Comparison of ENCODE assay signal across 1 cellular context in the genomic region with DNA sequence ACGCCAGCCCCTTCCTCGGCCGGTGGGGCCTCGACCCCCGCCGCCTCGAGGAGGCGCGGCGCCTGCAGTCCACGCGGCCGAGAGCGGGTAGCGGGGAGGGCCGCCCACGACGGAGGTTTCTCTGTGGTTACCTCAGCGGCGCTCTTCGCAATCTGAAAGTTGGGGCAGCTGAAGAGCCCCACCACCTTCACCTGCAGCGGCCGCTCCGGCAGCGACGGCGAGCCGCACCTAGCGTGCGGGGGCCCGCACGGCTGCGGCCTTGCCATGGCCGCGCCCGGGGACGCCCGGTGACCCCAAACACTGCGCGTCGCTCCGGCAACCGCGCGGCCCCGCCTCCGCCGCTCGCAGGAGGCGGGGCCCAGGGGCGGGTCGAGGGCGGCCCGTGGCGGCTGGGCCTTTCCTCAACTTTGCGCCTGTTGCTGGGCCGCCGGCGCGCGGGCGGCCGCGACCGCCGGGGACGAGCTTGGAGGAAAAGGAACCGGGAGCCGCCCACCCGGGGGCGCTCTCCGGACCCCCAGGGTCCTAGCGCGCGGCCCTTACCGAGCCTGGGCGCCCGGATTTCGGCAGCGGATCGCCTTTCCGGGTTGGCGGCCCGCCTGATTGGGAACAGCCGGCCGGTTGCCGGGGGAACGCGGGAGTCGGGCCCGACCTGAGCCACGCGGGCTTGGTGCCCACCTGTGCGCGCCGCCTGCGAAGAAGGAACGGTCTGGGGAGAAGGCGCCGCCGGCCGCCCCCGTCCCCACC.
TF ChIP-seq lines count a peak whose summit lies in the region.

A gene (minus strand): TSS at position 304 of the 744 bp plus-strand sequence. CDS start 38 bp downstream, at position 266.
A gene with protein sequence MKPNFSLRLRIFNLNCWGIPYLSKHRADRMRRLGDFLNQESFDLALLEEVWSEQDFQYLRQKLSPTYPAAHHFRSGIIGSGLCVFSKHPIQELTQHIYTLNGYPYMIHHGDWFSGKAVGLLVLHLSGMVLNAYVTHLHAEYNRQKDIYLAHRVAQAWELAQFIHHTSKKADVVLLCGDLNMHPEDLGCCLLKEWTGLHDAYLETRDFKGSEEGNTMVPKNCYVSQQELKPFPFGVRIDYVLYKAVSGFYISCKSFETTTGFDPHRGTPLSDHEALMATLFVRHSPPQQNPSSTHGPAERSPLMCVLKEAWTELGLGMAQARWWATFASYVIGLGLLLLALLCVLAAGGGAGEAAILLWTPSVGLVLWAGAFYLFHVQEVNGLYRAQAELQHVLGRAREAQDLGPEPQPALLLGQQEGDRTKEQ (plus strand): TSS at position 400 of the 744 bp plus-strand sequence. CDS start 398 bp downstream, outside the sequence.

TF ChIP-seq in HepG2, 621 proteins besides CTCF, POLR2A, EP300 and RAD21 (continued from another document and continues in another):
- TF ChIP-seq, protein P1, sequence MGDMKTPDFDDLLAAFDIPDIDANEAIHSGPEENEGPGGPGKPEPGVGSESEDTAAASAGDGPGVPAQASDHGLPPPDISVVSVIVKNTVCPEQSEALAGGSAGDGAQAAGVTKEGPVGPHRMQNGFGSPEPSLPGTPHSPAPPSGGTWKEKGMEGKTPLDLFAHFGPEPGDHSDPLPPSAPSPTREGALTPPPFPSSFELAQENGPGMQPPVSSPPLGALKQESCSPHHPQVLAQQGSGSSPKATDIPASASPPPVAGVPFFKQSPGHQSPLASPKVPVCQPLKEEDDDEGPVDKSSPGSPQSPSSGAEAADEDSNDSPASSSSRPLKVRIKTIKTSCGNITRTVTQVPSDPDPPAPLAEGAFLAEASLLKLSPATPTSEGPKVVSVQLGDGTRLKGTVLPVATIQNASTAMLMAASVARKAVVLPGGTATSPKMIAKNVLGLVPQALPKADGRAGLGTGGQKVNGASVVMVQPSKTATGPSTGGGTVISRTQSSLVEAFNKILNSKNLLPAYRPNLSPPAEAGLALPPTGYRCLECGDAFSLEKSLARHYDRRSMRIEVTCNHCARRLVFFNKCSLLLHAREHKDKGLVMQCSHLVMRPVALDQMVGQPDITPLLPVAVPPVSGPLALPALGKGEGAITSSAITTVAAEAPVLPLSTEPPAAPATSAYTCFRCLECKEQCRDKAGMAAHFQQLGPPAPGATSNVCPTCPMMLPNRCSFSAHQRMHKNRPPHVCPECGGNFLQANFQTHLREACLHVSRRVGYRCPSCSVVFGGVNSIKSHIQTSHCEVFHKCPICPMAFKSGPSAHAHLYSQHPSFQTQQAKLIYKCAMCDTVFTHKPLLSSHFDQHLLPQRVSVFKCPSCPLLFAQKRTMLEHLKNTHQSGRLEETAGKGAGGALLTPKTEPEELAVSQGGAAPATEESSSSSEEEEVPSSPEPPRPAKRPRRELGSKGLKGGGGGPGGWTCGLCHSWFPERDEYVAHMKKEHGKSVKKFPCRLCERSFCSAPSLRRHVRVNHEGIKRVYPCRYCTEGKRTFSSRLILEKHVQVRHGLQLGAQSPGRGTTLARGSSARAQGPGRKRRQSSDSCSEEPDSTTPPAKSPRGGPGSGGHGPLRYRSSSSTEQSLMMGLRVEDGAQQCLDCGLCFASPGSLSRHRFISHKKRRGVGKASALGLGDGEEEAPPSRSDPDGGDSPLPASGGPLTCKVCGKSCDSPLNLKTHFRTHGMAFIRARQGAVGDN (CRISPR knock-in tag; IDR thresholded peaks at IDR 0.05), result peak; percentile 93
- TF ChIP-seq YEATS4 (CRISPR knock-in tag; IDR thresholded peaks at IDR 0.05; ENCODE audit: borderline replicate concordance) (peak; percentile 80), ZNF331 (CRISPR knock-in tag; IDR thresholded peaks at IDR 0.05) (peak; percentile 27; the same call in 1 of the 2 replicates), REL (CRISPR knock-in tag; conservative IDR thresholded peaks at IDR 0.05) (peak; percentile 72; the same call in 1 of the 2 replicates), MTF2 (CRISPR knock-in tag; IDR thresholded peaks at IDR 0.05; ENCODE audit: borderline replicate concordance) (peak; percentile 53; the same call in 1 of the 2 replicates), RBFOX2 (IDR thresholded peaks at IDR 0.05; ENCODE audit: low read depth, low read length) (peak; percentile 73), ZSCAN30 (CRISPR knock-in tag; IDR thresholded peaks at IDR 0.05) (no peak), ZNF235 (CRISPR knock-in tag; IDR thresholded peaks at IDR 0.05; ENCODE audit: borderline replicate concordance) (0 out of 2 replicates have a peak, but pooled peaks have one; percentile 59), ESRRA (CRISPR knock-in tag; IDR thresholded peaks at IDR 0.05; ENCODE audit: low read depth) (0 out of 2 replicates have a peak, but pooled peaks have one; percentile 6), ZSCAN21 (CRISPR knock-in tag; IDR thresholded peaks at IDR 0.05; ENCODE audit: borderline replicate concordance) (peak; percentile 70), KDM2A (CRISPR knock-in tag; IDR thresholded peaks at IDR 0.05; ENCODE audit: borderline replicate concordance, low read depth) (peak; percentile 65; the same call in 1 of the 2 replicates), HOXA7 (CRISPR knock-in tag; IDR thresholded peaks at IDR 0.05) (peak; percentile 77; the same call in 1 of the 2 replicates), ZNF790 (CRISPR knock-in tag; IDR thresholded peaks at IDR 0.05; ENCODE audit: borderline replicate concordance) (peak; percentile 34; the same call in 1 of the 2 replicates), KMT2B (CRISPR knock-in tag; IDR thresholded peaks at IDR 0.05) (peak; percentile 42), FOXK1 (CRISPR knock-in tag; IDR thresholded peaks at IDR 0.05; ENCODE audit: borderline replicate concordance, low read depth) (peak; percentile 40; the same call in 1 of the 2 replicates), NRL (CRISPR knock-in tag; IDR thresholded peaks at IDR 0.05; ENCODE audit: borderline replicate concordance) (no peak; the same call in 1 of the 2 replicates), ZEB1 (IDR thresholded peaks at IDR 0.05; ENCODE audit: insufficient replicate concordance, low read depth) (peak; percentile 35), KAT7 (CRISPR knock-in tag; IDR thresholded peaks at IDR 0.05; ENCODE audit: borderline replicate concordance) (peak; percentile 69; the same call in 1 of the 2 replicates), PHF21A (CRISPR knock-in tag; IDR thresholded peaks at IDR 0.05) (0 out of 2 replicates have a peak, but pooled peaks have one; percentile 46), HOXA5 (CRISPR knock-in tag; IDR thresholded peaks at IDR 0.05) (peak; percentile 42; the same call in 1 of the 2 replicates), TBX2 (CRISPR knock-in tag; IDR thresholded peaks at IDR 0.05; ENCODE audit: borderline replicate concordance) (peak; percentile 62; the same call in 1 of the 2 replicates), RARG (CRISPR knock-in tag; IDR thresholded peaks at IDR 0.05; ENCODE audit: low read depth) (0 out of 2 replicates have a peak, but pooled peaks have one; percentile 66), ZNF776 (CRISPR knock-in tag; IDR thresholded peaks at IDR 0.05) (peak; percentile 62), ZNF672 (CRISPR knock-in tag; IDR thresholded peaks at IDR 0.05) (no peak), ZNF343 (CRISPR knock-in tag; IDR thresholded peaks at IDR 0.05) (peak; percentile 64; the same call in 1 of the 2 replicates), SRY (CRISPR knock-in tag; IDR thresholded peaks at IDR 0.05) (peak; percentile 88)
- TF ChIP-seq, protein P2, sequence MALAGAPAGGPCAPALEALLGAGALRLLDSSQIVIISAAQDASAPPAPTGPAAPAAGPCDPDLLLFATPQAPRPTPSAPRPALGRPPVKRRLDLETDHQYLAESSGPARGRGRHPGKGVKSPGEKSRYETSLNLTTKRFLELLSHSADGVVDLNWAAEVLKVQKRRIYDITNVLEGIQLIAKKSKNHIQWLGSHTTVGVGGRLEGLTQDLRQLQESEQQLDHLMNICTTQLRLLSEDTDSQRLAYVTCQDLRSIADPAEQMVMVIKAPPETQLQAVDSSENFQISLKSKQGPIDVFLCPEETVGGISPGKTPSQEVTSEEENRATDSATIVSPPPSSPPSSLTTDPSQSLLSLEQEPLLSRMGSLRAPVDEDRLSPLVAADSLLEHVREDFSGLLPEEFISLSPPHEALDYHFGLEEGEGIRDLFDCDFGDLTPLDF (CRISPR knock-in tag; IDR thresholded peaks at IDR 0.05), result 0 out of 2 replicates have a peak, but pooled peaks have one; percentile 16
- TF ChIP-seq, protein P3, sequence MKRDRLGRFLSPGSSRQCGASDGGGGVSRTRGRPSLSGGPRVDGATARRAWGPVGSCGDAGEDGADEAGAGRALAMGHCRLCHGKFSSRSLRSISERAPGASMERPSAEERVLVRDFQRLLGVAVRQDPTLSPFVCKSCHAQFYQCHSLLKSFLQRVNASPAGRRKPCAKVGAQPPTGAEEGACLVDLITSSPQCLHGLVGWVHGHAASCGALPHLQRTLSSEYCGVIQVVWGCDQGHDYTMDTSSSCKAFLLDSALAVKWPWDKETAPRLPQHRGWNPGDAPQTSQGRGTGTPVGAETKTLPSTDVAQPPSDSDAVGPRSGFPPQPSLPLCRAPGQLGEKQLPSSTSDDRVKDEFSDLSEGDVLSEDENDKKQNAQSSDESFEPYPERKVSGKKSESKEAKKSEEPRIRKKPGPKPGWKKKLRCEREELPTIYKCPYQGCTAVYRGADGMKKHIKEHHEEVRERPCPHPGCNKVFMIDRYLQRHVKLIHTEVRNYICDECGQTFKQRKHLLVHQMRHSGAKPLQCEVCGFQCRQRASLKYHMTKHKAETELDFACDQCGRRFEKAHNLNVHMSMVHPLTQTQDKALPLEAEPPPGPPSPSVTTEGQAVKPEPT (CRISPR knock-in tag; IDR thresholded peaks at IDR 0.05; ENCODE audit: low read depth), result no peak
- TF ChIP-seq, protein P4, sequence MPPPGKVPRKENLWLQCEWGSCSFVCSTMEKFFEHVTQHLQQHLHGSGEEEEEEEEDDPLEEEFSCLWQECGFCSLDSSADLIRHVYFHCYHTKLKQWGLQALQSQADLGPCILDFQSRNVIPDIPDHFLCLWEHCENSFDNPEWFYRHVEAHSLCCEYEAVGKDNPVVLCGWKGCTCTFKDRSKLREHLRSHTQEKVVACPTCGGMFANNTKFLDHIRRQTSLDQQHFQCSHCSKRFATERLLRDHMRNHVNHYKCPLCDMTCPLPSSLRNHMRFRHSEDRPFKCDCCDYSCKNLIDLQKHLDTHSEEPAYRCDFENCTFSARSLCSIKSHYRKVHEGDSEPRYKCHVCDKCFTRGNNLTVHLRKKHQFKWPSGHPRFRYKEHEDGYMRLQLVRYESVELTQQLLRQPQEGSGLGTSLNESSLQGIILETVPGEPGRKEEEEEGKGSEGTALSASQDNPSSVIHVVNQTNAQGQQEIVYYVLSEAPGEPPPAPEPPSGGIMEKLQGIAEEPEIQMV (CRISPR knock-in tag; IDR thresholded peaks at IDR 0.05; ENCODE audit: low read depth), result 0 out of 2 replicates have a peak, but pooled peaks have one; percentile 18
- TF ChIP-seq, protein P5, sequence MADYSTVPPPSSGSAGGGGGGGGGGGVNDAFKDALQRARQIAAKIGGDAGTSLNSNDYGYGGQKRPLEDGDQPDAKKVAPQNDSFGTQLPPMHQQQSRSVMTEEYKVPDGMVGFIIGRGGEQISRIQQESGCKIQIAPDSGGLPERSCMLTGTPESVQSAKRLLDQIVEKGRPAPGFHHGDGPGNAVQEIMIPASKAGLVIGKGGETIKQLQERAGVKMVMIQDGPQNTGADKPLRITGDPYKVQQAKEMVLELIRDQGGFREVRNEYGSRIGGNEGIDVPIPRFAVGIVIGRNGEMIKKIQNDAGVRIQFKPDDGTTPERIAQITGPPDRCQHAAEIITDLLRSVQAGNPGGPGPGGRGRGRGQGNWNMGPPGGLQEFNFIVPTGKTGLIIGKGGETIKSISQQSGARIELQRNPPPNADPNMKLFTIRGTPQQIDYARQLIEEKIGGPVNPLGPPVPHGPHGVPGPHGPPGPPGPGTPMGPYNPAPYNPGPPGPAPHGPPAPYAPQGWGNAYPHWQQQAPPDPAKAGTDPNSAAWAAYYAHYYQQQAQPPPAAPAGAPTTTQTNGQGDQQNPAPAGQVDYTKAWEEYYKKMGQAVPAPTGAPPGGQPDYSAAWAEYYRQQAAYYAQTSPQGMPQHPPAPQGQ (CRISPR knock-in tag; IDR thresholded peaks at IDR 0.05; ENCODE audit: borderline replicate concordance), result no peak
- TF ChIP-seq, protein P6, sequence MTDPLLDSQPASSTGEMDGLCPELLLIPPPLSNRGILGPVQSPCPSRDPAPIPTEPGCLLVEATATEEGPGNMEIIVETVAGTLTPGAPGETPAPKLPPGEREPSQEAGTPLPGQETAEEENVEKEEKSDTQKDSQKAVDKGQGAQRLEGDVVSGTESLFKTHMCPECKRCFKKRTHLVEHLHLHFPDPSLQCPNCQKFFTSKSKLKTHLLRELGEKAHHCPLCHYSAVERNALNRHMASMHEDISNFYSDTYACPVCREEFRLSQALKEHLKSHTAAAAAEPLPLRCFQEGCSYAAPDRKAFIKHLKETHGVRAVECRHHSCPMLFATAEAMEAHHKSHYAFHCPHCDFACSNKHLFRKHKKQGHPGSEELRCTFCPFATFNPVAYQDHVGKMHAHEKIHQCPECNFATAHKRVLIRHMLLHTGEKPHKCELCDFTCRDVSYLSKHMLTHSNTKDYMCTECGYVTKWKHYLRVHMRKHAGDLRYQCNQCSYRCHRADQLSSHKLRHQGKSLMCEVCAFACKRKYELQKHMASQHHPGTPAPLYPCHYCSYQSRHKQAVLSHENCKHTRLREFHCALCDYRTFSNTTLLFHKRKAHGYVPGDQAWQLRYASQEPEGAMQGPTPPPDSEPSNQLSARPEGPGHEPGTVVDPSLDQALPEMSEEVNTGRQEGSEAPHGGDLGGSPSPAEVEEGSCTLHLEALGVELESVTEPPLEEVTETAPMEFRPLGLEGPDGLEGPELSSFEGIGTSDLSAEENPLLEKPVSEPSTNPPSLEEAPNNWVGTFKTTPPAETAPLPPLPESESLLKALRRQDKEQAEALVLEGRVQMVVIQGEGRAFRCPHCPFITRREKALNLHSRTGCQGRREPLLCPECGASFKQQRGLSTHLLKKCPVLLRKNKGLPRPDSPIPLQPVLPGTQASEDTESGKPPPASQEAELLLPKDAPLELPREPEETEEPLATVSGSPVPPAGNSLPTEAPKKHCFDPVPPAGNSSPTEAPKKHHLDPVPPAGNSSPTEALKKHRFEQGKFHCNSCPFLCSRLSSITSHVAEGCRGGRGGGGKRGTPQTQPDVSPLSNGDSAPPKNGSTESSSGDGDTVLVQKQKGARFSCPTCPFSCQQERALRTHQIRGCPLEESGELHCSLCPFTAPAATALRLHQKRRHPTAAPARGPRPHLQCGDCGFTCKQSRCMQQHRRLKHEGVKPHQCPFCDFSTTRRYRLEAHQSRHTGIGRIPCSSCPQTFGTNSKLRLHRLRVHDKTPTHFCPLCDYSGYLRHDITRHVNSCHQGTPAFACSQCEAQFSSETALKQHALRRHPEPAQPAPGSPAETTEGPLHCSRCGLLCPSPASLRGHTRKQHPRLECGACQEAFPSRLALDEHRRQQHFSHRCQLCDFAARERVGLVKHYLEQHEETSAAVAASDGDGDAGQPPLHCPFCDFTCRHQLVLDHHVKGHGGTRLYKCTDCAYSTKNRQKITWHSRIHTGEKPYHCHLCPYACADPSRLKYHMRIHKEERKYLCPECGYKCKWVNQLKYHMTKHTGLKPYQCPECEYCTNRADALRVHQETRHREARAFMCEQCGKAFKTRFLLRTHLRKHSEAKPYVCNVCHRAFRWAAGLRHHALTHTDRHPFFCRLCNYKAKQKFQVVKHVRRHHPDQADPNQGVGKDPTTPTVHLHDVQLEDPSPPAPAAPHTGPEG (CRISPR knock-in tag; IDR thresholded peaks at IDR 0.05), result 0 out of 2 replicates have a peak, but pooled peaks have one; percentile 59
- TF ChIP-seq, protein P7, sequence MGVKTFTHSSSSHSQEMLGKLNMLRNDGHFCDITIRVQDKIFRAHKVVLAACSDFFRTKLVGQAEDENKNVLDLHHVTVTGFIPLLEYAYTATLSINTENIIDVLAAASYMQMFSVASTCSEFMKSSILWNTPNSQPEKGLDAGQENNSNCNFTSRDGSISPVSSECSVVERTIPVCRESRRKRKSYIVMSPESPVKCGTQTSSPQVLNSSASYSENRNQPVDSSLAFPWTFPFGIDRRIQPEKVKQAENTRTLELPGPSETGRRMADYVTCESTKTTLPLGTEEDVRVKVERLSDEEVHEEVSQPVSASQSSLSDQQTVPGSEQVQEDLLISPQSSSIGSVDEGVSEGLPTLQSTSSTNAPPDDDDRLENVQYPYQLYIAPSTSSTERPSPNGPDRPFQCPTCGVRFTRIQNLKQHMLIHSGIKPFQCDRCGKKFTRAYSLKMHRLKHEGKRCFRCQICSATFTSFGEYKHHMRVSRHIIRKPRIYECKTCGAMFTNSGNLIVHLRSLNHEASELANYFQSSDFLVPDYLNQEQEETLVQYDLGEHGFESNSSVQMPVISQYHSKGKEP (CRISPR knock-in tag; IDR thresholded peaks at IDR 0.05), result 0 out of 2 replicates have a peak, but pooled peaks have one; percentile 58
